In the genomic region with DNA sequence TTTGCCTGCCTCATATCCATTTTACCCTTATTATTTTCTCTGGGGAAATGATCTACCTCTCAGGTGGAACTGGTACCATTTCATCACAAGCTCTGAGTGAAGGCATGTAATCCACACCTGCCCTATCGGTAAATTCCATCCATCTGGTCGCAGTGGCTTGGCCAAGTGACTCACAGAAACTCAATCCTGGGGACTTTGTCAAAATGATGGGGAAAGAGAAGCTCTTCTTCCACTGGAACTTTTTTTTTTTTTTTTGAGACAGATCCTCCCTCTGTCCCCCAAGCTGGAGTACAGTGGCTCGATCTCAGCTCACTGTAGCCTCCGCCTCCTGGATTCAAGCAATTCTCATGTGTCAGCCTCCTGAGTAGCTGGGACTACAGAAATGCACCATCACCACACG, we compare ENCODE assay signal across 1 cellular context.
TF ChIP-seq lines count a peak whose summit lies in the region.

No MANE protein-coding gene starts in this region.

TF ChIP-seq in IMR-90, 13 proteins besides CTCF, POLR2A, EP300 and RAD21:
- no peak for TF ChIP-seq RFX5 (IDR thresholded peaks at IDR 0.05; ENCODE audit: low read depth, low read length)
- TF ChIP-seq MXI1 (IDR thresholded peaks at IDR 0.05; ENCODE audit: borderline replicate concordance, low read depth, low read length): no peak
- no peak for TF ChIP-seq NFE2L2 (IDR thresholded peaks at IDR 0.05; ENCODE audit: low read depth, low read length)
- no peak for TF ChIP-seq MAFK (IDR thresholded peaks at IDR 0.05; ENCODE audit: low read depth, low read length)
- TF ChIP-seq SMC3 (IDR thresholded peaks at IDR 0.05; ENCODE audit: low read depth, low read length): no peak
- TF ChIP-seq, protein P1, sequence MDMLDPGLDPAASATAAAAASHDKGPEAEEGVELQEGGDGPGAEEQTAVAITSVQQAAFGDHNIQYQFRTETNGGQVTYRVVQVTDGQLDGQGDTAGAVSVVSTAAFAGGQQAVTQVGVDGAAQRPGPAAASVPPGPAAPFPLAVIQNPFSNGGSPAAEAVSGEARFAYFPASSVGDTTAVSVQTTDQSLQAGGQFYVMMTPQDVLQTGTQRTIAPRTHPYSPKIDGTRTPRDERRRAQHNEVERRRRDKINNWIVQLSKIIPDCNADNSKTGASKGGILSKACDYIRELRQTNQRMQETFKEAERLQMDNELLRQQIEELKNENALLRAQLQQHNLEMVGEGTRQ (IDR thresholded peaks at IDR 0.05; ENCODE audit: low read depth, low read length): no peak
- no peak for TF ChIP-seq CHD1 (IDR thresholded peaks at IDR 0.05; ENCODE audit: low read depth, low read length)
- no peak for TF ChIP-seq ELK1 (IDR thresholded peaks at IDR 0.05; ENCODE audit: borderline replicate concordance, low read depth, low read length)
TF ChIP-seq in IMR-90: peak in this region for 0.
